18 cellular contexts compared by ENCODE assay signal in genomic region chr1:165988275-165988674, GRCh38.
"Had no signal": no experiment of that assay in that cellular context is flagged by ENCODE, and none has a peak within 500 bp of the region (broad histone marks: within the 10 kb centered on the region; RNA-seq: fewer than 3 reads in every experiment).

No MANE protein-coding gene starts in this region.

- ATAC-seq: activated naive CD4-positive, alpha-beta T cell treated with anti-CD3 and anti-CD28 coated beads, Interleukin-2, amount 50 U/mL, for 72 hours; body of pancreas; gastroesophageal sphincter; naive thymus-derived CD4-positive, alpha-beta T cell; stimulated activated naive CD8-positive, alpha-beta T cell treated with anti-CD3 and anti-CD28 coated beads, Interleukin-15, amount 100 ng/mL, for 72 hours had no signal

- H3K36me3 ChIP-seq: gastroesophageal sphincter, neutrophil had no signal

- H3K9me3 ChIP-seq: body of pancreas, neutrophil, testis had no signal

- H3K4me1 ChIP-seq: body of pancreas, gastroesophageal sphincter, testis had no signal

- H3K27me3 ChIP-seq: body of pancreas, gastroesophageal sphincter, neutrophil, testis had no signal

- DNase-seq: activated B cell treated with CpG ODN at 0.5 μM for 24 hours; activated CD4-positive, alpha-beta T cell treated with anti-CD3 and anti-CD28 coated beads, Interleukin-2, amount 10 ng/mL, durations not matched to agents 7 days and 5 days; activated effector memory CD4-positive, alpha-beta T cell treated with Interleukin-2 at 50 U/mL for 16 hours; activated T-cell treated with anti-CD3 and anti-CD28 coated beads, Interleukin-2, amount 50 U/mL, for 24 hours; amniotic stem cell; body of pancreas; central memory CD4-positive, alpha-beta T cell; effector memory CD4-positive, alpha-beta T cell; naive thymus-derived CD4-positive, alpha-beta T cell; retina; stimulated activated CD4-positive, alpha-beta T cell treated with anti-CD3 and anti-CD28 coated beads, Interleukin-15, amount 100 ng/mL, for 24 hours; stimulated activated CD4-positive, alpha-beta T cell treated with anti-CD3 and anti-CD28 coated beads, Interleukin-4, amount 100 ng/mL, for 24 hours; stimulated activated naive CD8-positive, alpha-beta T cell treated with anti-CD3 and anti-CD28 coated beads, Interleukin-15, amount 100 ng/mL, for 72 hours; testis had no signal

- H3K4me3 ChIP-seq: body of pancreas, gastroesophageal sphincter, lung, testis had no signal

- H3K27ac ChIP-seq: body of pancreas, gastroesophageal sphincter, neutrophil, testis had no signal
